1 cellular context compared by ENCODE assay signal in genomic region chr15:76195506-76196285, GRCh38.
TF ChIP-seq lines count a peak whose summit lies in the region.

No MANE protein-coding gene starts in this region.

TF ChIP-seq in GM23338, 12 proteins besides CTCF, POLR2A, EP300 and RAD21 (continued from another document):
- no peak for TF ChIP-seq ZNF462 (CRISPR knock-in tag; IDR thresholded peaks at IDR 0.05)
- no peak for TF ChIP-seq CREB1 (CRISPR knock-in tag; IDR thresholded peaks at IDR 0.05; ENCODE audit: low read depth)
- no peak for TF ChIP-seq STAT1 (IDR thresholded peaks at IDR 0.05; ENCODE audit: unreplicated experiment)
- no peak for TF ChIP-seq ZNF114 (CRISPR knock-in tag; IDR thresholded peaks at IDR 0.05)
- no peak for TF ChIP-seq ETS1 (IDR thresholded peaks at IDR 0.05)
- TF ChIP-seq POLR2AphosphoS5 (IDR thresholded peaks at IDR 0.05; ENCODE audit: low read depth), result no peak
- TF ChIP-seq EZH2phosphoT487 (IDR thresholded peaks at IDR 0.05; ENCODE audit: unreplicated experiment), result no peak
- TF ChIP-seq JUNB (IDR thresholded peaks at IDR 0.05; ENCODE audit: unreplicated experiment), result no peak
